In genomic region chr1:72869441-72869840, GRCh38 we compare ENCODE assay signal across 27 cellular contexts.
"Had no signal": no experiment of that assay in that cellular context is flagged by ENCODE, and none has a peak within 500 bp of the region (broad histone marks: within the 10 kb centered on the region; RNA-seq: fewer than 3 reads in every experiment).

No MANE protein-coding gene starts in this region.

- H3K27ac ChIP-seq: stomach, suprapubic skin, testis, thoracic aorta, thyroid gland, tibial artery, tibial nerve, transverse colon, upper lobe of left lung, upper lobe of right lung, uterus, vagina had no signal

- DNase-seq: stimulated activated CD4-positive, alpha-beta T cell treated with anti-CD3 and anti-CD28 coated beads, Interleukin-2, amount 100 ng/mL, for 48 hours; stimulated activated CD4-positive, alpha-beta T cell treated with anti-CD3 and anti-CD28 coated beads, Interleukin-4, amount 100 ng/mL, for 1 hour; stimulated activated CD4-positive, alpha-beta T cell treated with anti-CD3 and anti-CD28 coated beads, Interleukin-4, amount 100 ng/mL, for 24 hours; stimulated activated CD4-positive, alpha-beta T cell treated with anti-CD3 and anti-CD28 coated beads, Interleukin-4, amount 100 ng/mL, for 4 hours; stimulated activated CD8-positive, alpha-beta memory T cell treated with anti-CD3 and anti-CD28 coated beads, Interleukin-4, amount 100 ng/mL, for 48 hours; stimulated activated naive B cell treated with anti-CD40 and anti-IgM and Interleukin-4, amounts not matched to agents 10 μg/mL and 1 μg/mL and 100 μg/mL, for 72 hours; stimulated activated naive CD4-positive, alpha-beta T cell; stimulated activated naive CD4-positive, alpha-beta T cell treated with Interleukin-2 at 50 U/mL for 16 hours; stimulated activated naive CD8-positive, alpha-beta T cell treated with anti-CD3 and anti-CD28 coated beads, Interleukin-15, amount 100 ng/mL, for 72 hours; stimulated activated naive CD8-positive, alpha-beta T cell treated with anti-CD3 and anti-CD28 coated beads, Interleukin-15, Interleukin-2, amounts not matched to agents 100 U/mL and 50 U/mL, for 24 hours; stomach; substantia nigra; testis; thyroid gland; tibial artery; transverse colon; upper lobe of left lung; upper lobe of right lung; uterus had no signal

- H3K4me1 Mint-ChIP-seq: stimulated activated effector memory CD8-positive, alpha-beta T cell treated with anti-CD3 and anti-CD28 coated beads, Interleukin-12 subunit alpha, Interleukin-12 subunit beta, amount 100 ng/mL, for 72 hours; stimulated activated memory B cell treated with anti-CD40 and anti-IgM and Interleukin-4, amounts not matched to agents 10 μg/mL and 1 μg/mL and 100 μg/mL, for 72 hours; stimulated activated naive B cell treated with anti-CD40 and anti-IgM and Interleukin-4, amounts not matched to agents 10 μg/mL and 1 μg/mL and 100 μg/mL, for 72 hours; stimulated activated naive CD8-positive, alpha-beta T cell treated with anti-CD3 and anti-CD28 coated beads, Interleukin-15, amount 100 ng/mL, for 72 hours had no signal

- ATAC-seq: stimulated activated effector memory CD8-positive, alpha-beta T cell treated with anti-CD3 and anti-CD28 coated beads, Interleukin-12 subunit alpha, Interleukin-12 subunit beta, amount 100 ng/mL, for 72 hours; stimulated activated memory B cell treated with anti-CD40 and anti-IgM and Interleukin-4, amounts not matched to agents 10 μg/mL and 1 μg/mL and 100 μg/mL, for 72 hours; stimulated activated naive B cell treated with anti-CD40 and anti-IgM and Interleukin-4, amounts not matched to agents 10 μg/mL and 1 μg/mL and 100 μg/mL, for 72 hours; stimulated activated naive CD8-positive, alpha-beta T cell treated with anti-CD3 and anti-CD28 coated beads, Interleukin-15, amount 100 ng/mL, for 72 hours; stimulated activated naive CD8-positive, alpha-beta T cell treated with anti-CD3 and anti-CD28 coated beads, Interleukin-15, Interleukin-2, amounts not matched to agents 100 U/mL and 50 U/mL, for 24 hours; upper lobe of right lung had no signal

- H3K27me3 Mint-ChIP-seq: stimulated activated memory B cell treated with anti-CD40 and anti-IgM and Interleukin-4, amounts not matched to agents 10 μg/mL and 1 μg/mL and 100 μg/mL, for 72 hours; stimulated activated naive B cell treated with anti-CD40 and anti-IgM and Interleukin-4, amounts not matched to agents 10 μg/mL and 1 μg/mL and 100 μg/mL, for 72 hours; stimulated activated naive CD8-positive, alpha-beta T cell treated with anti-CD3 and anti-CD28 coated beads, Interleukin-15, amount 100 ng/mL, for 72 hours; stimulated activated naive CD8-positive, alpha-beta T cell treated with anti-CD3 and anti-CD28 coated beads, Interleukin-15, Interleukin-2, amounts not matched to agents 100 ng/mL and 50 ng/mL, for 24 hours; type B pancreatic cell had no signal

- H3K9me3 ChIP-seq: stomach, suprapubic skin, testis, thoracic aorta, thyroid gland, tibial artery, tibial nerve, transverse colon, upper lobe of left lung, upper lobe of right lung, uterus, vagina had no signal

- H3K36me3 Mint-ChIP-seq: stimulated activated effector memory CD8-positive, alpha-beta T cell treated with anti-CD3 and anti-CD28 coated beads, Interleukin-12 subunit alpha, Interleukin-12 subunit beta, amount 100 ng/mL, for 72 hours; stimulated activated memory B cell treated with anti-CD40 and anti-IgM and Interleukin-4, amounts not matched to agents 10 μg/mL and 1 μg/mL and 100 μg/mL, for 72 hours; stimulated activated naive B cell treated with anti-CD40 and anti-IgM and Interleukin-4, amounts not matched to agents 10 μg/mL and 1 μg/mL and 100 μg/mL, for 72 hours; type B pancreatic cell had no signal

- H3K4me3 ChIP-seq: stomach, suprapubic skin, testis, thoracic aorta, thyroid gland, tibial artery, tibial nerve, transverse colon, upper lobe of left lung, upper lobe of right lung, uterus, vagina had no signal

- H3K27me3 ChIP-seq: stomach, suprapubic skin, testis, thyroid gland, tibial artery, tibial nerve, transverse colon, upper lobe of left lung, upper lobe of right lung, uterus, vagina had no signal

- H3K4me3 Mint-ChIP-seq: stimulated activated effector memory CD8-positive, alpha-beta T cell treated with anti-CD3 and anti-CD28 coated beads, Interleukin-12 subunit alpha, Interleukin-12 subunit beta, amount 100 ng/mL, for 72 hours; stimulated activated memory B cell treated with anti-CD40 and anti-IgM and Interleukin-4, amounts not matched to agents 10 μg/mL and 1 μg/mL and 100 μg/mL, for 72 hours; stimulated activated naive B cell treated with anti-CD40 and anti-IgM and Interleukin-4, amounts not matched to agents 10 μg/mL and 1 μg/mL and 100 μg/mL, for 72 hours; stimulated activated naive CD8-positive, alpha-beta T cell treated with anti-CD3 and anti-CD28 coated beads, Interleukin-15, amount 100 ng/mL, for 72 hours; stimulated activated naive CD8-positive, alpha-beta T cell treated with anti-CD3 and anti-CD28 coated beads, Interleukin-15, Interleukin-2, amounts not matched to agents 100 ng/mL and 50 ng/mL, for 24 hours; type B pancreatic cell had no signal

- H3K4me1 ChIP-seq: stomach, suprapubic skin, testis, thyroid gland, tibial artery, tibial nerve, transverse colon, upper lobe of left lung, upper lobe of right lung, uterus, vagina had no signal

- H3K27ac Mint-ChIP-seq: stimulated activated effector memory CD8-positive, alpha-beta T cell treated with anti-CD3 and anti-CD28 coated beads, Interleukin-12 subunit alpha, Interleukin-12 subunit beta, amount 100 ng/mL, for 72 hours; stimulated activated memory B cell treated with anti-CD40 and anti-IgM and Interleukin-4, amounts not matched to agents 10 μg/mL and 1 μg/mL and 100 μg/mL, for 72 hours; stimulated activated naive B cell treated with anti-CD40 and anti-IgM and Interleukin-4, amounts not matched to agents 10 μg/mL and 1 μg/mL and 100 μg/mL, for 72 hours; stimulated activated naive CD8-positive, alpha-beta T cell treated with anti-CD3 and anti-CD28 coated beads, Interleukin-15, amount 100 ng/mL, for 72 hours; stimulated activated naive CD8-positive, alpha-beta T cell treated with anti-CD3 and anti-CD28 coated beads, Interleukin-15, Interleukin-2, amounts not matched to agents 100 ng/mL and 50 ng/mL, for 24 hours; type B pancreatic cell had no signal

- H3K9me3 Mint-ChIP-seq: stimulated activated memory B cell treated with anti-CD40 and anti-IgM and Interleukin-4, amounts not matched to agents 10 μg/mL and 1 μg/mL and 100 μg/mL, for 72 hours; stimulated activated naive B cell treated with anti-CD40 and anti-IgM and Interleukin-4, amounts not matched to agents 10 μg/mL and 1 μg/mL and 100 μg/mL, for 72 hours; stimulated activated naive CD8-positive, alpha-beta T cell treated with anti-CD3 and anti-CD28 coated beads, Interleukin-15, amount 100 ng/mL, for 72 hours; stimulated activated naive CD8-positive, alpha-beta T cell treated with anti-CD3 and anti-CD28 coated beads, Interleukin-15, Interleukin-2, amounts not matched to agents 100 ng/mL and 50 ng/mL, for 24 hours; type B pancreatic cell had no signal

- H3K36me3 ChIP-seq: stomach, suprapubic skin, thoracic aorta, thyroid gland, tibial artery, tibial nerve, transverse colon, upper lobe of left lung, upper lobe of right lung, uterus, vagina had no signal
